34 cellular contexts compared by ENCODE assay signal in the genomic region with DNA sequence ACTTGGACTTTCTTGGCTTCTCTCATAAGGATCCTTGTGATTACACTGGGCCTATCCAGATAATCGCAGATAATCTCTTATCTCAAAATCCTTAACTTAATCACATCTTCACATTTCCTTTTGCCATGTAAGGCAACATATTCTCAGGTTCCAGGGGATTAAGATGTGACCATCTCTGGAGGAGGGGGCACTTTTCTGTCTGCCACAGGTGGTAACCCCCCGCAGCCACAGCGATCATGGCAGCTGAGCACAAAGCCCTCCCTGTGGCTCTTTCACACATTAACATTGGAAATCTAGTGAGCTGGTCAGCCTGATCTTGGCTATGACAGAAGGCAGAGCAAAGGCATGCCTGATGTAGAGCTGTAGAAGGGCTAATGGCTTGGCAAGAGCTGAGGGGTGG.
"Had no signal": no experiment of that assay in that cellular context is flagged by ENCODE, and none has a peak within 500 bp of the region (broad histone marks: within the 10 kb centered on the region; RNA-seq: fewer than 3 reads in every experiment).

No MANE protein-coding gene starts in this region.

- H3K9me3 Mint-ChIP-seq: activated CD4-positive, alpha-beta memory T cell treated with anti-CD3 and anti-CD28 coated beads, Interleukin-2, amount 10 ng/mL, durations not matched to agents 7 days and 5 days; activated CD4-positive, alpha-beta T cell treated with anti-CD3 and anti-CD28 coated beads, Interleukin-2, amount 10 ng/mL, durations not matched to agents 7 days and 5 days; activated naive CD4-positive, alpha-beta T cell treated with anti-CD3 and anti-CD28 coated beads for 36 hours; activated naive CD4-positive, alpha-beta T cell treated with anti-CD3 and anti-CD28 coated beads, Interleukin-2, amount 50 U/mL, for 72 hours; activated naive CD8-positive, alpha-beta T cell treated with anti-CD3 and anti-CD28 coated beads for 36 hours; activated T-cell treated with anti-CD3 and anti-CD28 coated beads, Interleukin-2, amount 50 U/mL, for 24 hours; activated T-helper 2 cell treated with anti-CD3 and anti-CD28 coated beads, Interferon-gamma antibody, Interleukin-2, Interleukin-4, amounts not matched to agents 10 μg/mL and 5 μg/mL and 100 μg/mL, durations not matched to agents 14 hours and 24 hours and 36 hours; T-helper 1 cell treated with Interleukin-12 subunit alpha and Interleukin-12 subunit beta and Interleukin-4 antibody, amounts not matched to agents 30 μg/mL and 1 μg/mL, for 36 hours; T-helper 2 cell treated with Interferon-gamma antibody and Interleukin-4, amounts not matched to agents 5 μg/mL and 100 μg/mL, for 36 hours; WTC11 had no signal

- H3K27ac Mint-ChIP-seq: activated CD4-positive, alpha-beta memory T cell treated with anti-CD3 and anti-CD28 coated beads, Interleukin-2, amount 10 ng/mL, durations not matched to agents 7 days and 5 days; activated CD4-positive, alpha-beta T cell treated with anti-CD3 and anti-CD28 coated beads for 36 hours; activated CD4-positive, alpha-beta T cell treated with anti-CD3 and anti-CD28 coated beads, Interleukin-2, amount 10 ng/mL, durations not matched to agents 7 days and 5 days; activated CD8-positive, alpha-beta memory T cell treated with anti-CD3 and anti-CD28 coated beads, Interleukin-2, amount 10 ng/mL, durations not matched to agents 7 days and 5 days; activated CD8-positive, alpha-beta T cell treated with anti-CD3 and anti-CD28 coated beads, Interleukin-2, amount 10 ng/mL, durations not matched to agents 7 days and 5 days; activated naive CD4-positive, alpha-beta T cell treated with anti-CD3 and anti-CD28 coated beads for 36 hours; activated naive CD4-positive, alpha-beta T cell treated with anti-CD3 and anti-CD28 coated beads, Interleukin-2, amount 50 U/mL, for 72 hours; activated naive CD8-positive, alpha-beta T cell treated with anti-CD3 and anti-CD28 coated beads for 36 hours; activated T-cell treated with anti-CD3 and anti-CD28 coated beads, Interleukin-2, amount 50 U/mL, for 24 hours; activated T-helper 2 cell treated with anti-CD3 and anti-CD28 coated beads, Interferon-gamma antibody, Interleukin-2, Interleukin-4, amounts not matched to agents 10 μg/mL and 5 μg/mL and 100 μg/mL, durations not matched to agents 14 hours and 24 hours and 36 hours; T-helper 1 cell treated with Interleukin-12 subunit alpha and Interleukin-12 subunit beta and Interleukin-4 antibody, amounts not matched to agents 30 μg/mL and 1 μg/mL, for 36 hours; T-helper 2 cell treated with Interferon-gamma antibody and Interleukin-4, amounts not matched to agents 5 μg/mL and 100 μg/mL, for 36 hours; WTC11 had no signal

- H3K36me3 ChIP-seq: adrenal gland, brain microvascular endothelial cell, breast epithelium had no signal

- H3K27ac ChIP-seq: adrenal gland, body of pancreas, brain microvascular endothelial cell, breast epithelium, VCaP had no signal

- H3K27me3 ChIP-seq: adrenal gland, body of pancreas, brain microvascular endothelial cell, breast epithelium had no signal

- H3K4me1 ChIP-seq: adrenal gland, body of pancreas had no signal

- H3K4me1 Mint-ChIP-seq: activated CD4-positive, alpha-beta memory T cell treated with anti-CD3 and anti-CD28 coated beads, Interleukin-2, amount 10 ng/mL, durations not matched to agents 7 days and 5 days; activated CD4-positive, alpha-beta T cell treated with anti-CD3 and anti-CD28 coated beads for 36 hours; activated CD4-positive, alpha-beta T cell treated with anti-CD3 and anti-CD28 coated beads, Interleukin-2, amount 10 ng/mL, durations not matched to agents 7 days and 5 days; activated CD8-positive, alpha-beta memory T cell treated with anti-CD3 and anti-CD28 coated beads, Interleukin-2, amount 10 ng/mL, durations not matched to agents 7 days and 5 days; activated naive CD8-positive, alpha-beta T cell treated with anti-CD3 and anti-CD28 coated beads for 36 hours; WTC11 had no signal

- DNase-seq: activated CD4-positive, alpha-beta memory T cell treated with anti-CD3 and anti-CD28 coated beads, Interleukin-2, amount 10 ng/mL, durations not matched to agents 7 days and 5 days; activated CD4-positive, alpha-beta T cell treated with anti-CD3 and anti-CD28 coated beads for 1 hour; activated CD4-positive, alpha-beta T cell treated with anti-CD3 and anti-CD28 coated beads for 36 hours; activated CD4-positive, alpha-beta T cell treated with anti-CD3 and anti-CD28 coated beads for 48 hours; activated CD4-positive, alpha-beta T cell treated with anti-CD3 and anti-CD28 coated beads, Interleukin-2, amount 10 ng/mL, durations not matched to agents 7 days and 5 days; activated CD4-positive, alpha-beta T cell treated with anti-CD3 and anti-CD28 coated beads, Interleukin-2, amount 50 U/mL, for 48 hours; activated CD4-positive, CD25-positive, alpha-beta regulatory T cell; activated CD8-positive, alpha-beta memory T cell treated with anti-CD3 and anti-CD28 coated beads for 24 hours; activated CD8-positive, alpha-beta memory T cell treated with anti-CD3 and anti-CD28 coated beads, Interleukin-2, amount 10 ng/mL, durations not matched to agents 7 days and 5 days; activated CD8-positive, alpha-beta memory T cell treated with anti-CD3 and anti-CD28 coated beads, Interleukin-2, amount 50 U/mL, for 48 hours; activated CD8-positive, alpha-beta T cell treated with anti-CD3 and anti-CD28 coated beads, Interleukin-2, amount 10 ng/mL, durations not matched to agents 7 days and 5 days; activated effector memory CD4-positive, alpha-beta T cell treated with Interleukin-2 at 50 U/mL for 16 hours; activated gamma-delta T cell; activated naive CD4-positive, alpha-beta T cell treated with anti-CD3 and anti-CD28 coated beads for 36 hours; activated naive CD4-positive, alpha-beta T cell treated with anti-CD3 and anti-CD28 coated beads, Interleukin-2, amount 50 U/mL, for 16 hours; activated naive CD8-positive, alpha-beta T cell treated with anti-CD3 and anti-CD28 coated beads for 36 hours; activated T-cell treated with anti-CD3 and anti-CD28 coated beads, Interleukin-2, amount 50 U/mL, for 24 hours; activated T-cell treated with anti-CD3 and anti-CD28 coated beads, Interleukin-2, amount 50 U/mL, for 48 hours; adrenal gland; amniotic stem cell; aorta; body of pancreas; brain microvascular endothelial cell; central memory CD4-positive, alpha-beta T cell; T-helper 1 cell; T-helper 2 cell; T-helper 9 cell had no signal

- H3K36me3 Mint-ChIP-seq: activated CD8-positive, alpha-beta memory T cell treated with anti-CD3 and anti-CD28 coated beads, Interleukin-2, amount 10 ng/mL, durations not matched to agents 7 days and 5 days; activated naive CD4-positive, alpha-beta T cell treated with anti-CD3 and anti-CD28 coated beads, Interleukin-2, amount 50 U/mL, for 72 hours; activated naive CD8-positive, alpha-beta T cell treated with anti-CD3 and anti-CD28 coated beads for 36 hours; WTC11 had no signal

- H3K4me3 ChIP-seq: adrenal gland, body of pancreas, breast epithelium had no signal

- H3K9me3 ChIP-seq: adrenal gland, body of pancreas, breast epithelium had no signal

- H3K4me3 Mint-ChIP-seq: activated CD4-positive, alpha-beta memory T cell treated with anti-CD3 and anti-CD28 coated beads, Interleukin-2, amount 10 ng/mL, durations not matched to agents 7 days and 5 days; activated CD4-positive, alpha-beta T cell treated with anti-CD3 and anti-CD28 coated beads for 36 hours; activated CD4-positive, alpha-beta T cell treated with anti-CD3 and anti-CD28 coated beads, Interleukin-2, amount 10 ng/mL, durations not matched to agents 7 days and 5 days; activated CD8-positive, alpha-beta memory T cell treated with anti-CD3 and anti-CD28 coated beads, Interleukin-2, amount 10 ng/mL, durations not matched to agents 7 days and 5 days; activated CD8-positive, alpha-beta T cell treated with anti-CD3 and anti-CD28 coated beads, Interleukin-2, amount 10 ng/mL, durations not matched to agents 7 days and 5 days; activated naive CD4-positive, alpha-beta T cell treated with anti-CD3 and anti-CD28 coated beads for 36 hours; activated naive CD8-positive, alpha-beta T cell treated with anti-CD3 and anti-CD28 coated beads for 36 hours; activated T-cell treated with anti-CD3 and anti-CD28 coated beads, Interleukin-2, amount 50 U/mL, for 24 hours; T-helper 1 cell treated with Interleukin-12 subunit alpha and Interleukin-12 subunit beta and Interleukin-4 antibody, amounts not matched to agents 30 μg/mL and 1 μg/mL, for 36 hours; T-helper 2 cell treated with Interferon-gamma antibody and Interleukin-4, amounts not matched to agents 5 μg/mL and 100 μg/mL, for 36 hours; WTC11 had no signal
